In genomic region chr7:108028111-108028510, GRCh38 we compare ENCODE assay signal across 12 cellular contexts. TPM values are rescaled to one million over a fixed set of nuclear protein-coding genes. Genes with fewer than 3 reads are reported as not detected.
"Had no signal": no experiment of that assay in that cellular context is flagged by ENCODE, and none has a peak within 500 bp of the region (broad histone marks: within the 10 kb centered on the region; RNA-seq: fewer than 3 reads in every experiment).

No MANE protein-coding gene starts in this region.

- H3K27me3 ChIP-seq: gastrocnemius medialis, heart right ventricle, ovary had no signal

- ATAC-seq: gastrocnemius medialis; heart right ventricle; stimulated activated naive CD8-positive, alpha-beta T cell treated with anti-CD3 and anti-CD28 coated beads, Interleukin-15, amount 100 ng/mL, for 72 hours had no signal

- H3K36me3 ChIP-seq: gastrocnemius medialis, heart right ventricle, ovary, thoracic aorta had no signal

- H3K4me1 ChIP-seq: gastrocnemius medialis, heart right ventricle had no signal

- DNase-seq: activated B cell treated with CpG ODN at 0.5 μM for 24 hours; activated CD4-positive, alpha-beta T cell treated with anti-CD3 and anti-CD28 coated beads, Interleukin-2, amount 10 ng/mL, durations not matched to agents 24 days and 14 days; caudate nucleus; cortex of kidney; effector CD8-positive, alpha-beta T cell; gastrocnemius medialis; heart right ventricle; ovary; stimulated activated CD4-positive, alpha-beta T cell treated with anti-CD3 and anti-CD28 coated beads, Interleukin-15, amount 100 ng/mL, for 24 hours; stimulated activated CD4-positive, alpha-beta T cell treated with anti-CD3 and anti-CD28 coated beads, Interleukin-4, amount 100 ng/mL, for 4 hours; stimulated activated naive CD8-positive, alpha-beta T cell treated with anti-CD3 and anti-CD28 coated beads, Interleukin-15, amount 100 ng/mL, for 72 hours had no signal

- H3K9me3 ChIP-seq: gastrocnemius medialis, heart right ventricle, ovary, thoracic aorta had no signal

- H3K4me3 ChIP-seq: gastrocnemius medialis, heart right ventricle, ovary, thoracic aorta had no signal

- H3K27ac ChIP-seq: gastrocnemius medialis, heart right ventricle, ovary, thoracic aorta had no signal

RNA-seq across cellular contexts. Expression of gene LAMB1, which starts 25.1 kb away (rescaled TPM):
- total RNA-seq: activated B cell treated with CpG ODN at 0.5 μM for 24 hours; activated CD4-positive, alpha-beta T cell treated with anti-CD3 and anti-CD28 coated beads, Interleukin-2, amount 10 ng/mL, durations not matched to agents 24 days and 14 days had no signal
